Comparison of ENCODE assay signal across 17 cellular contexts in genomic region chr1:42891471-42891870, GRCh38. TPM values are rescaled to one million over a fixed set of nuclear protein-coding genes. Genes with fewer than 3 reads are reported as not detected.
A peak's percentile ranks its signal among the peaks of the same experiment; 100 is the strongest.
DNase-seq lines count a peak whose midpoint lies in the region; ATAC-seq and TF ChIP-seq lines count a peak whose summit lies in the region.
"Had no signal": no experiment of that assay in that cellular context is flagged by ENCODE, and none has a peak within 500 bp of the region (broad histone marks: within the 10 kb centered on the region; RNA-seq: fewer than 3 reads in every experiment).

No MANE protein-coding gene starts in this region.

- no peaks in the 10 kb centered on the region for H3K36me3 ChIP-seq in lower lobe of right lung
- H3K36me3 ChIP-seq in endodermal cell (ENCODE audit: control insufficient read depth, insufficient read depth, low read length) = no peaks in the 10 kb centered on the region
- H3K36me3 ChIP-seq: SJSA1 had no signal

- ATAC-seq in lower lobe of right lung (peak; percentile 93 to 97), HG02852 (IDR thresholded peaks at IDR 0.05; ENCODE audit: unreplicated experiment) (no peak), GM19324 (IDR thresholded peaks at IDR 0.05; ENCODE audit: low FRiP score, unreplicated experiment) (no peak)

- no peak overlapping the region for H3K27ac ChIP-seq in lower lobe of right lung
- H3K27ac ChIP-seq in endodermal cell (ENCODE audit: low read depth, low read length) = no peak overlapping the region
- H3K27ac ChIP-seq: GM23248, SJSA1 had no signal

- no peak overlapping the region for H3K9ac ChIP-seq in endodermal cell (ENCODE audit: extremely low read depth, low read length, poor library complexity, severe bottlenecking)
- H3K9ac ChIP-seq: GM23248 had no signal

- no peak overlapping the region for H3K4me3 ChIP-seq in lower lobe of right lung
- H3K4me3 ChIP-seq in endodermal cell (ENCODE audit: low read length) = no peak overlapping the region
- H3K4me3 ChIP-seq: GM23248, SJSA1 had no signal

- no peaks in the 10 kb centered on the region for H3K4me1 ChIP-seq in lower lobe of right lung
- no peaks in the 10 kb centered on the region for H3K4me1 ChIP-seq in endodermal cell (ENCODE audit: control insufficient read depth, insufficient read depth, low read length)

- H3K27ac Mint-ChIP-seq in endodermal cell = no peak overlapping the region
- H3K27ac Mint-ChIP-seq: CD14-positive monocyte; T-helper 2 cell treated with Interferon-gamma antibody and Interleukin-4, amounts not matched to agents 5 μg/mL and 100 μg/mL, for 36 hours had no signal

- no peak for TF ChIP-seq CTCF in lower lobe of right lung (IDR thresholded peaks at IDR 0.05)
- TF ChIP-seq CTCF in endodermal cell (conservative IDR thresholded peaks at IDR 0.05) = no peak

- H3K4me1 Mint-ChIP-seq in endodermal cell = no peaks in the 10 kb centered on the region
- H3K4me1 Mint-ChIP-seq: CD14-positive monocyte had no signal

- WGBS in endodermal cell (ENCODE audit: insufficient coverage in 1 of 2, insufficient read length in 1 of 2), 2 experiments = 80 to 89% methylated on average over 3 to 4 of the region's 4 CpGs

- peaks cover 4% of the 10 kb centered on the region for H3K27me3 ChIP-seq in lower lobe of right lung (ENCODE audit: low read depth)
- H3K27me3 ChIP-seq in endodermal cell (ENCODE audit: control insufficient read depth, insufficient read depth, low read length, poor library complexity, severe bottlenecking) = no peaks in the 10 kb centered on the region
- H3K27me3 ChIP-seq: SJSA1 had no signal

- intact Hi-C loops in lower lobe of right lung (cut with DNase I) = no loop called here

- no peaks in the 10 kb centered on the region for H3K36me3 Mint-ChIP-seq in endodermal cell (ENCODE audit: low read depth)
- H3K36me3 Mint-ChIP-seq: CD14-positive monocyte had no signal

- H3K4me3 Mint-ChIP-seq in endodermal cell = no peak overlapping the region
- H3K4me3 Mint-ChIP-seq: CD14-positive monocyte; T-helper 2 cell treated with Interferon-gamma antibody and Interleukin-4, amounts not matched to agents 5 μg/mL and 100 μg/mL, for 36 hours had no signal

- H3K27me3 Mint-ChIP-seq in endodermal cell (ENCODE audit: insufficient read depth) = peaks cover 7% of the 10 kb centered on the region

- peaks cover 10% of the 10 kb centered on the region for H3K9me3 Mint-ChIP-seq in endodermal cell
- H3K9me3 Mint-ChIP-seq: T-helper 2 cell treated with Interferon-gamma antibody and Interleukin-4, amounts not matched to agents 5 μg/mL and 100 μg/mL, for 36 hours had no signal

- H3K9me3 ChIP-seq in lower lobe of right lung = no peaks in the 10 kb centered on the region
- peaks cover 5% of the 10 kb centered on the region for H3K9me3 ChIP-seq in endodermal cell (ENCODE audit: control insufficient read depth, low read length)
- H3K9me3 ChIP-seq: SJSA1 had no signal

- DNase-seq in DMS79 (lab: John Stamatoyannopoulos, UW) (peak; percentile 97), NCI-H187 (lab: John Stamatoyannopoulos, UW) (peak; percentile 28 to 82), NCI-H345 (lab: John Stamatoyannopoulos, UW) (peak; percentile 12), lower lobe of right lung (peak; percentile 69), endodermal cell (no peak), SW 1271 (lab: John Stamatoyannopoulos, UW) (no peak)
- DNase-seq: COR-L47, GM23248, HCEC 1CT, NCI-H146, NCI-H446, NCI-H82 had no signal

RNA-seq across cellular contexts. Expression of gene ZNF691, which starts 45.1 kb away (rescaled TPM):
- total RNA-seq in lower lobe of right lung (11.9 TPM), endodermal cell (10 to 100 TPM; 15.5 to 16.6 TPM)
- polyA plus RNA-seq in endodermal cell (2013, experiment 1 of 2) = 15.2 TPM
- polyA plus RNA-seq in endodermal cell (2013, experiment 2 of 2) = 12.7 TPM

Comparison
In these comparisons a context has a peak if more than half of its experiments do, and no peak if none do; other contexts are left out.
1. DNase-seq: peak in DMS79 (single experiment), NCI-H187 (2 of 2), NCI-H345 (single experiment) and lower lobe of right lung (single experiment); none in endodermal cell (single experiment) and SW 1271 (0 of 2).
2. ATAC-seq: peak in lower lobe of right lung (2 of 2); none in HG02852 (single experiment) and GM19324 (single experiment).